Comparison of ENCODE assay signal across 1 cellular context in genomic region chr21:33042812-33043211, GRCh38.
TF ChIP-seq lines count a peak whose summit lies in the region.

No MANE protein-coding gene starts in this region.

TF ChIP-seq in HEK293, 187 proteins besides CTCF, POLR2A, EP300 and RAD21 (continued from another document):
- TF ChIP-seq PRDM10 (tag by site-specific recombination; IDR thresholded peaks at IDR 0.05): 0 out of 2 replicates have a peak, but pooled peaks have one; percentile 34
- TF ChIP-seq ZNF350 (tag by site-specific recombination; IDR thresholded peaks at IDR 0.05): no peak
- TF ChIP-seq ZNF558 (tag by site-specific recombination; IDR thresholded peaks at IDR 0.05): 0 out of 2 replicates have a peak, but pooled peaks have one; percentile 40
- TF ChIP-seq ZBTB21 (tag by site-specific recombination; IDR thresholded peaks at IDR 0.05): peak; percentile 83
- TF ChIP-seq SP3 (tag by site-specific recombination; IDR thresholded peaks at IDR 0.05): no peak
- no peak for TF ChIP-seq ZNF473 (tag by site-specific recombination; IDR thresholded peaks at IDR 0.05)
- TF ChIP-seq ZNF513 (tag by site-specific recombination; IDR thresholded peaks at IDR 0.05): no peak
- peak; percentile 43; the same call in 1 of the 2 replicates for TF ChIP-seq ZIC2 (tag by site-specific recombination; IDR thresholded peaks at IDR 0.05)
- no peak for TF ChIP-seq REST (tag by site-specific recombination; IDR thresholded peaks at IDR 0.05)
- no peak for TF ChIP-seq ZNF777 (tag by site-specific recombination; IDR thresholded peaks at IDR 0.05; ENCODE audit: borderline replicate concordance)
- TF ChIP-seq MEIS1 (CRISPR knock-in tag; IDR thresholded peaks at IDR 0.05; ENCODE audit: borderline replicate concordance): no peak
